Comparison of ENCODE assay signal across 29 cellular contexts in the genomic region with DNA sequence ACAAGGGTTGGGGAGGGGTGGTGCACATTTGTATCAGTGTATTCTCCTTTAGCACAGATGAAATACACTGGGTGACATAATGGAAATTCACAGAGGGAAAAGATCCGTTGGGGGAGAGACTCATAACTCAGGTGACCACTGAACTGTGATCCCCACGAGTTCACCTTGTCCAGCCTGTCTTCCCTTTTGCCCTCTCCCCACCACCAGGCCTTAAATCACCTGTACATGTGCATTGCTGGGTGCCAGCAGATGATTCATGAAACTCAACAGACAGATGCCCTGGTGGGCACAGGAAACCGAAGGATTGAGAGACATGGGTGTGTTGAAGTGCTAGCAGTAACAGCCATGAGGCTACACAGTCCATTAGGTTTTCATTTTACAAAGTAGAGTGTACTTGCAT.
"Had no signal": no experiment of that assay in that cellular context is flagged by ENCODE, and none has a peak within 500 bp of the region (broad histone marks: within the 10 kb centered on the region; RNA-seq: fewer than 3 reads in every experiment).

No MANE protein-coding gene starts in this region.

- H3K4me1 ChIP-seq: upper lobe of right lung, uterus had no signal

- H3K27ac ChIP-seq: stomach, suprapubic skin, testis, thoracic aorta, thyroid gland, tibial artery, tibial nerve, transverse colon, upper lobe of left lung, upper lobe of right lung, uterus, vagina had no signal

- H3K9me3 Mint-ChIP-seq: stimulated activated effector memory CD8-positive, alpha-beta T cell treated with anti-CD3 and anti-CD28 coated beads, Interleukin-12 subunit alpha, Interleukin-12 subunit beta, amount 100 ng/mL, for 72 hours; stimulated activated memory B cell treated with anti-CD40 and anti-IgM and Interleukin-4, amounts not matched to agents 10 μg/mL and 1 μg/mL and 100 μg/mL, for 72 hours; stimulated activated naive B cell treated with anti-CD40 and anti-IgM and Interleukin-4, amounts not matched to agents 10 μg/mL and 1 μg/mL and 100 μg/mL, for 72 hours; stimulated activated naive CD8-positive, alpha-beta T cell treated with anti-CD3 and anti-CD28 coated beads, Interleukin-15, amount 100 ng/mL, for 72 hours; stimulated activated naive CD8-positive, alpha-beta T cell treated with anti-CD3 and anti-CD28 coated beads, Interleukin-15, Interleukin-2, amounts not matched to agents 100 ng/mL and 50 ng/mL, for 24 hours; type B pancreatic cell had no signal

- ATAC-seq: stimulated activated effector memory CD8-positive, alpha-beta T cell treated with anti-CD3 and anti-CD28 coated beads, Interleukin-12 subunit alpha, Interleukin-12 subunit beta, amount 100 ng/mL, for 72 hours; stimulated activated memory B cell treated with anti-CD40 and anti-IgM and Interleukin-4, amounts not matched to agents 10 μg/mL and 1 μg/mL and 100 μg/mL, for 72 hours; stimulated activated naive B cell treated with anti-CD40 and anti-IgM and Interleukin-4, amounts not matched to agents 10 μg/mL and 1 μg/mL and 100 μg/mL, for 72 hours; stimulated activated naive CD8-positive, alpha-beta T cell treated with anti-CD3 and anti-CD28 coated beads, Interleukin-15, amount 100 ng/mL, for 72 hours; stimulated activated naive CD8-positive, alpha-beta T cell treated with anti-CD3 and anti-CD28 coated beads, Interleukin-15, Interleukin-2, amounts not matched to agents 100 U/mL and 50 U/mL, for 24 hours; upper lobe of right lung had no signal

- H3K36me3 Mint-ChIP-seq: stimulated activated effector memory CD8-positive, alpha-beta T cell treated with anti-CD3 and anti-CD28 coated beads, Interleukin-12 subunit alpha, Interleukin-12 subunit beta, amount 100 ng/mL, for 72 hours; stimulated activated memory B cell treated with anti-CD40 and anti-IgM and Interleukin-4, amounts not matched to agents 10 μg/mL and 1 μg/mL and 100 μg/mL, for 72 hours; stimulated activated naive B cell treated with anti-CD40 and anti-IgM and Interleukin-4, amounts not matched to agents 10 μg/mL and 1 μg/mL and 100 μg/mL, for 72 hours; type B pancreatic cell had no signal

- DNase-seq: stimulated activated CD4-positive, alpha-beta T cell treated with anti-CD3 and anti-CD28 coated beads, Interleukin-2, amount 100 ng/mL, for 48 hours; stimulated activated CD4-positive, alpha-beta T cell treated with anti-CD3 and anti-CD28 coated beads, Interleukin-4, amount 100 ng/mL, for 1 hour; stimulated activated CD4-positive, alpha-beta T cell treated with anti-CD3 and anti-CD28 coated beads, Interleukin-4, amount 100 ng/mL, for 24 hours; stimulated activated CD4-positive, alpha-beta T cell treated with anti-CD3 and anti-CD28 coated beads, Interleukin-4, amount 100 ng/mL, for 4 hours; stimulated activated CD8-positive, alpha-beta memory T cell treated with anti-CD3 and anti-CD28 coated beads, Interleukin-4, amount 100 ng/mL, for 48 hours; stimulated activated naive B cell treated with anti-CD40 and anti-IgM and Interleukin-4, amounts not matched to agents 10 μg/mL and 1 μg/mL and 100 μg/mL, for 72 hours; stimulated activated naive CD4-positive, alpha-beta T cell; stimulated activated naive CD4-positive, alpha-beta T cell treated with Interleukin-2 at 50 U/mL for 16 hours; stimulated activated naive CD8-positive, alpha-beta T cell treated with anti-CD3 and anti-CD28 coated beads, Interleukin-15, amount 100 ng/mL, for 72 hours; stimulated activated naive CD8-positive, alpha-beta T cell treated with anti-CD3 and anti-CD28 coated beads, Interleukin-15, Interleukin-2, amounts not matched to agents 100 U/mL and 50 U/mL, for 24 hours; stomach; substantia nigra; testis; thyroid gland; tibial artery; transverse colon; trophoblast cell; upper lobe of left lung; upper lobe of right lung; uterus had no signal

- H3K36me3 ChIP-seq: stomach, suprapubic skin, thoracic aorta, thyroid gland, tibial artery, tibial nerve, transverse colon, upper lobe of left lung, upper lobe of right lung, uterus, vagina had no signal

- FAIRE-seq: urothelium cell line had no signal

- H3K27ac Mint-ChIP-seq: stimulated activated effector memory CD8-positive, alpha-beta T cell treated with anti-CD3 and anti-CD28 coated beads, Interleukin-12 subunit alpha, Interleukin-12 subunit beta, amount 100 ng/mL, for 72 hours; stimulated activated memory B cell treated with anti-CD40 and anti-IgM and Interleukin-4, amounts not matched to agents 10 μg/mL and 1 μg/mL and 100 μg/mL, for 72 hours; stimulated activated naive B cell treated with anti-CD40 and anti-IgM and Interleukin-4, amounts not matched to agents 10 μg/mL and 1 μg/mL and 100 μg/mL, for 72 hours; stimulated activated naive CD8-positive, alpha-beta T cell treated with anti-CD3 and anti-CD28 coated beads, Interleukin-15, amount 100 ng/mL, for 72 hours; stimulated activated naive CD8-positive, alpha-beta T cell treated with anti-CD3 and anti-CD28 coated beads, Interleukin-15, Interleukin-2, amounts not matched to agents 100 ng/mL and 50 ng/mL, for 24 hours; type B pancreatic cell had no signal

- H3K4me3 Mint-ChIP-seq: stimulated activated effector memory CD8-positive, alpha-beta T cell treated with anti-CD3 and anti-CD28 coated beads, Interleukin-12 subunit alpha, Interleukin-12 subunit beta, amount 100 ng/mL, for 72 hours; stimulated activated memory B cell treated with anti-CD40 and anti-IgM and Interleukin-4, amounts not matched to agents 10 μg/mL and 1 μg/mL and 100 μg/mL, for 72 hours; stimulated activated naive B cell treated with anti-CD40 and anti-IgM and Interleukin-4, amounts not matched to agents 10 μg/mL and 1 μg/mL and 100 μg/mL, for 72 hours; stimulated activated naive CD8-positive, alpha-beta T cell treated with anti-CD3 and anti-CD28 coated beads, Interleukin-15, amount 100 ng/mL, for 72 hours; stimulated activated naive CD8-positive, alpha-beta T cell treated with anti-CD3 and anti-CD28 coated beads, Interleukin-15, Interleukin-2, amounts not matched to agents 100 ng/mL and 50 ng/mL, for 24 hours; type B pancreatic cell had no signal

- H3K9me3 ChIP-seq: stomach, suprapubic skin, testis, thoracic aorta, thyroid gland, tibial artery, tibial nerve, transverse colon, upper lobe of left lung, upper lobe of right lung, uterus, vagina had no signal

- H3K4me3 ChIP-seq: stomach, suprapubic skin, testis, thoracic aorta, thyroid gland, tibial artery, tibial nerve, transverse colon, upper lobe of left lung, upper lobe of right lung, uterus, vagina had no signal

- H3K27me3 ChIP-seq: testis, thyroid gland, transverse colon, upper lobe of left lung, uterus had no signal
